ENCODE assay signal across 8 cellular contexts in genomic region chr13:48234652-48235099, GRCh38. TPM values are rescaled to one million over a fixed set of nuclear protein-coding genes. Genes with fewer than 3 reads are reported as not detected.
A peak's percentile ranks its signal among the peaks of the same experiment; 100 is the strongest.
DNase-seq lines count a peak whose midpoint lies in the region; ATAC-seq and TF ChIP-seq lines count a peak whose summit lies in the region.

No MANE protein-coding gene starts in this region.

- H3K4me3 ChIP-seq in ascending aorta (peak overlapping the region; percentile 99 to 100), mucosa of descending colon (no peak overlapping the region)

- H3K9me3 ChIP-seq in ascending aorta (no peaks in the 10 kb centered on the region), mucosa of descending colon (no peaks in the 10 kb centered on the region)

- H3K36me3 ChIP-seq in ascending aorta (peaks cover 0 to 6% of the 10 kb centered on the region in 2 donors), mucosa of descending colon (ENCODE audit: low read depth) (no peaks in the 10 kb centered on the region)

- POLR2A ChIA-PET in activated CD4-positive, alpha-beta T cell treated with anti-CD3 and anti-CD28 coated beads for 36 hours (lab: Charles Lee): interaction anchor here (0.6 to 1.4 kb wide), 9 partner anchors 9 to 140 kb away, joined by 3 to 6 read pairs (median 3); partner anchors contain the start of gene MED4

- intact Hi-C loops in activated CD4-positive, alpha-beta T cell treated with anti-CD3 and anti-CD28 coated beads for 36 hours (cut with DNase I, micrococcal nuclease): loop anchor here (1.0 to 5.0 kb wide), 6 partner anchors 15 to 328 kb away; partner anchors contain the start of gene NUDT15 (in 1 of the 2)
- intact Hi-C loops in ascending aorta (cut with DNase I) (loop anchor here (1.0 to 10.0 kb wide), 7 partner anchors 137 to 1353 kb away; partner anchors contain the start of genes CAB39L, FNDC3A, MED4 and NUDT15), mucosa of descending colon (cut with DNase I, micrococcal nuclease) (no loop called here)

- H3K27ac Mint-ChIP-seq in activated CD4-positive, alpha-beta T cell treated with anti-CD3 and anti-CD28 coated beads for 36 hours: peak overlapping the region; percentile 76

- DNase-seq in activated CD4-positive, alpha-beta T cell treated with anti-CD3 and anti-CD28 coated beads for 36 hours: no peak
- no peak for DNase-seq in activated CD4-positive, alpha-beta T cell treated with anti-CD3 and anti-CD28 coated beads, Interleukin-2, amount 50 U/mL, for 48 hours
- DNase-seq in ascending aorta (ENCODE audit: low spot score in 2 of 2): no peak
- DNase-seq in kidney glomerular epithelial cell (lab: John Stamatoyannopoulos, UW): peak; percentile 51
- DNase-seq in AML-193 (lab: John Stamatoyannopoulos, UW): no peak
- no peak for DNase-seq in mucosa of descending colon

- TF ChIP-seq CTCF in ascending aorta (IDR thresholded peaks at IDR 0.05) (no peak), mucosa of descending colon (IDR thresholded peaks at IDR 0.05) (no peak)

- H3K27me3 Mint-ChIP-seq in activated CD4-positive, alpha-beta T cell treated with anti-CD3 and anti-CD28 coated beads for 36 hours: peaks cover 2% of the 10 kb centered on the region

- H3K9me3 Mint-ChIP-seq in activated CD4-positive, alpha-beta T cell treated with anti-CD3 and anti-CD28 coated beads for 36 hours (ENCODE audit: low read depth): no peaks in the 10 kb centered on the region

- H3K27ac ChIP-seq in ascending aorta (peak overlapping the region; percentile 100), temporal lobe (ENCODE audit: low read depth, low read length) (peak overlapping the region; percentile 20)

- H3K4me1 Mint-ChIP-seq in activated CD4-positive, alpha-beta T cell treated with anti-CD3 and anti-CD28 coated beads for 36 hours: peaks cover 62% of the 10 kb centered on the region

- peak overlapping the region; percentile 84 for H3K4me3 Mint-ChIP-seq in activated CD4-positive, alpha-beta T cell treated with anti-CD3 and anti-CD28 coated beads for 36 hours

- CTCF ChIA-PET in activated CD4-positive, alpha-beta T cell treated with anti-CD3 and anti-CD28 coated beads for 36 hours (lab: Charles Lee): interaction anchor here (0.5 to 2.0 kb wide), 9 partner anchors 13 to 1845 kb away, joined by 3 to 7 read pairs (median 4); partner anchors contain the start of gene MED4

- no peaks in the 10 kb centered on the region for H3K27me3 ChIP-seq in ascending aorta

- H3K36me3 Mint-ChIP-seq in activated CD4-positive, alpha-beta T cell treated with anti-CD3 and anti-CD28 coated beads for 36 hours (ENCODE audit: low read depth): peaks cover 6% of the 10 kb centered on the region

- H3K4me1 ChIP-seq in ascending aorta (peaks cover 6 to 24% of the 10 kb centered on the region in 2 donors), mucosa of descending colon (ENCODE audit: low read depth) (peaks cover 29% of the 10 kb centered on the region)

- no peak for ATAC-seq in activated CD4-positive, alpha-beta T cell treated with anti-CD3 and anti-CD28 coated beads for 36 hours
- ATAC-seq in GM18511 (IDR thresholded peaks at IDR 0.05; ENCODE audit: unreplicated experiment) (no peak), mucosa of descending colon (no peak)

RNA-seq across cellular contexts. Expression of gene ITM2B, which starts 1.7 kb away (rescaled TPM):
- 10 to 100 TPM; 67.0 to 96.5 TPM for total RNA-seq in activated CD4-positive, alpha-beta T cell treated with anti-CD3 and anti-CD28 coated beads for 36 hours
- 345 TPM for total RNA-seq in ascending aorta
- 116 TPM for total RNA-seq in temporal lobe
- total RNA-seq in mucosa of descending colon: 100 to 1,000 TPM; 418 to 517 (median 511) TPM

Comparison
In these comparisons a context has a peak if more than half of its experiments do, and no peak if none do; other contexts are left out.
1. intact Hi-C loops: an anchor here in activated CD4-positive, alpha-beta T cell treated with anti-CD3 and anti-CD28 coated beads for 36 hours (1.0 to 5.0 kb wide) and ascending aorta (1.0 to 10.0 kb wide); none called in mucosa of descending colon.